12 cellular contexts compared by ENCODE assay signal in the genomic region with DNA sequence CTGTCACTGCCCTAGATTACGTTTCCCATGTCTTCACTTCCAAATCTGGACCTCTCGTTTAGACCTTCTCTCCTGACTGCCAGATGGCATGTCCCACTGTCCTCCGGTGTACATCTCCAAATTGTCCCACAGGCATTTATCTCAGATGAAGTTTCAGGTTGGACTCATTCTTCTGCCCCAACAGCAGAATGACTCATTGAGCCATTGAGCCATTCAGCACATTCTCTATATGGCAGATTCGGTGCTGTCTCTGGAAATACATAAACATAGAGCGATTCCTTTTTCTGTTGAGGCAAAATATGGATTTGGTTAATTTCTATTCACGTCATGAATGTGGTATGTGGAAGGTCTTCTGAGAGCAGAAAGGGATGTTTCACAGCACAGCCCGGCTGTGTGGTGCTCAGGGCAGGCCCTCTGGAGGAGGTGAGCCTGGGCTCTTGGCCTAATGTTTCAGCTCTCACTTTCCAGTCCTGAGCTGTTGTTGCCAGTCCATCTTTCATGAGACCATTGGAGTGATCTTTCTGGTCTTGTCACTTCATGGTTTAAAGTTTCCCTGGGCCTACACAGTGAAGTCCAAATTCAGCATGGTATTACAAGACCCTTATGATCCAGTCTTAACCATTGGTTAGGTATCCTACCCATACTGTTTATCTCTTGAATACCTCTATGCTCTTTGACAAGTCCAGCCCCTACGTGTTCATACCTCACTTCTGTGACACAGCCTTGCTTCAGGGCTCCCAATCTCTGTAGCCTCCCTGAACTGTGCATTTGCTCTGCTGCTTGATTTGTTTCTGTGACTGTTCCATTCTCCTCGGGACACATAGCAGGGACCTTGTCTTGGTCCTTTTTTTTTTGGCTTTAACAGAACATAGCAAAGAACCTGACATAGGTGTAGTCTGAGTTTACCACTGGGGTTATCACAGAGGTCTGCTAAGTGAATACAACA. TPM values are rescaled to one million over a fixed set of nuclear protein-coding genes. Genes with fewer than 3 reads are reported as not detected.
DNase-seq lines count a peak whose midpoint lies in the region; ATAC-seq and TF ChIP-seq lines count a peak whose summit lies in the region.
"Had no signal": no experiment of that assay in that cellular context is flagged by ENCODE, and none has a peak within 500 bp of the region (broad histone marks: within the 10 kb centered on the region; RNA-seq: fewer than 3 reads in every experiment).

No MANE protein-coding gene starts in this region.

- H2BK15ac ChIP-seq in IMR-90 (ENCODE audit: low read depth, low read length), result no peak overlapping the region

- peaks cover 0 to 56% of the 10 kb centered on the region in 2 experiments; a peak in 2 of 4 replicates for H3K79me1 ChIP-seq in IMR-90 (ENCODE audit: low read depth in 1 of 2, low read length in 2 of 2)

- peak overlapping the region; percentile 67; the same call in 1 of the 2 replicates for H2AK5ac ChIP-seq in IMR-90 (ENCODE audit: low read depth, low read length)

- H3K23ac ChIP-seq in IMR-90 (ENCODE audit: low read depth, low read length), result peak overlapping the region; percentile 57; the same call in 1 of the 2 replicates

- dilution Hi-C loops in IMR-90 (cut with HindIII; ENCODE audit: low sequenced_read_pairs, unreplicated experiment), result no loop called here

- peak overlapping the region; percentile 80 for H2BK5ac ChIP-seq in IMR-90 (ENCODE audit: low read depth, low read length, poor library complexity, severe bottlenecking)

- H3K14ac ChIP-seq in IMR-90 (replicated peaks; ENCODE audit: low read depth, low read length), result no peak overlapping the region

- peak overlapping the region; percentile 48 for H3K27ac Mint-ChIP-seq in activated CD4-positive, alpha-beta T cell treated with anti-CD3 and anti-CD28 coated beads for 36 hours
- H3K27ac Mint-ChIP-seq in dendritic cell treated with granulocyte-macrophage colony-stimulating factor and Interleukin-4, amounts not matched to agents 40 ng/mL and 50 ng/mL, for 4 days, result peak overlapping the region; percentile 15

- no peak overlapping the region for H3K4me3 Mint-ChIP-seq in activated CD4-positive, alpha-beta T cell treated with anti-CD3 and anti-CD28 coated beads for 36 hours
- H3K4me3 Mint-ChIP-seq in dendritic cell treated with granulocyte-macrophage colony-stimulating factor and Interleukin-4, amounts not matched to agents 40 ng/mL and 50 ng/mL, for 4 days, result no peak overlapping the region

- H3K27me3 ChIP-seq in IMR-90 (ENCODE audit: control insufficient read depth, insufficient read depth, low read length) (no peaks in the 10 kb centered on the region), osteoblast (ENCODE audit: insufficient read depth, low read length) (no peaks in the 10 kb centered on the region)
- H3K27me3 ChIP-seq: body of pancreas had no signal

- H2AFZ ChIP-seq in IMR-90 (replicated peaks; ENCODE audit: low read length, poor library complexity), result no peak overlapping the region
- no peak overlapping the region for H2AFZ ChIP-seq in osteoblast (ENCODE audit: low read length)

- peaks cover 91% of the 10 kb centered on the region for H3K4me1 Mint-ChIP-seq in activated CD4-positive, alpha-beta T cell treated with anti-CD3 and anti-CD28 coated beads for 36 hours
- H3K4me1 Mint-ChIP-seq in dendritic cell treated with granulocyte-macrophage colony-stimulating factor and Interleukin-4, amounts not matched to agents 40 ng/mL and 50 ng/mL, for 4 days (ENCODE audit: low read depth), result peaks cover 65% of the 10 kb centered on the region

- H2BK20ac ChIP-seq in IMR-90 (ENCODE audit: low read depth, low read length), result no peak overlapping the region; the same call in 1 of the 2 replicates

- H4K8ac ChIP-seq in IMR-90 (ENCODE audit: low read depth in 2 of 2, low read length in 2 of 2), result peak overlapping the region in 1 of 2 experiments; percentile 15; a peak in 1 of 4 replicates

- H3K36me3 Mint-ChIP-seq in activated CD4-positive, alpha-beta T cell treated with anti-CD3 and anti-CD28 coated beads for 36 hours (ENCODE audit: low read depth), result peaks cover 77% of the 10 kb centered on the region
- H3K36me3 Mint-ChIP-seq in dendritic cell treated with granulocyte-macrophage colony-stimulating factor and Interleukin-4, amounts not matched to agents 40 ng/mL and 50 ng/mL, for 4 days (ENCODE audit: low read depth), result peaks cover 80% of the 10 kb centered on the region

- H3K18ac ChIP-seq in IMR-90 (ENCODE audit: low read depth, low read length), result peak overlapping the region; percentile 44; the same call in 1 of the 2 replicates

- H3K27me3 Mint-ChIP-seq in activated CD4-positive, alpha-beta T cell treated with anti-CD3 and anti-CD28 coated beads for 36 hours, result no peaks in the 10 kb centered on the region
- H3K27me3 Mint-ChIP-seq in dendritic cell treated with granulocyte-macrophage colony-stimulating factor and Interleukin-4, amounts not matched to agents 40 ng/mL and 50 ng/mL, for 4 days, result no peaks in the 10 kb centered on the region

- TF ChIP-seq RAD21 in IMR-90 (IDR thresholded peaks at IDR 0.05; ENCODE audit: low read length), result no peak

- H3K56ac ChIP-seq in IMR-90 (ENCODE audit: extremely low read depth, insufficient read depth, low read length), result no peak overlapping the region

- peak overlapping the region; percentile 79 for H3K27ac ChIP-seq in IMR-90 (ENCODE audit: insufficient read depth, low read length)
- H3K27ac ChIP-seq in osteoblast (ENCODE audit: low read depth, low read length), result peak overlapping the region; percentile 54
- H3K27ac ChIP-seq: body of pancreas had no signal

- WGBS in IMR-90 (ENCODE audit: extremely low coverage in 2 of 2, insufficient read length in 1 of 2), 2 experiments, result 82% methylated on average over 3 of the region's 9 CpGs; no CpG with 5 or more reads in 1 of the 2 experiments

- H3K9me3 ChIP-seq in IMR-90 (ENCODE audit: control insufficient read depth, insufficient read depth, low read length), result no peaks in the 10 kb centered on the region
- no peaks in the 10 kb centered on the region for H3K9me3 ChIP-seq in osteoblast (ENCODE audit: low read depth, low read length)
- H3K9me3 ChIP-seq: body of pancreas had no signal

- no peak for DNase-seq in activated CD4-positive, alpha-beta T cell treated with anti-CD3 and anti-CD28 coated beads for 36 hours
- no peak for DNase-seq in activated CD4-positive, alpha-beta T cell treated with anti-CD3 and anti-CD28 coated beads, Interleukin-2, amount 50 U/mL, for 48 hours
- DNase-seq in IMR-90 (peak; percentile 86), osteoblast (ENCODE audit: insufficient read length, low spot score, missing footprints) (peak; percentile 35), NCI-H69 (lab: John Stamatoyannopoulos, UW) (no peak), NCI-H1436 treated with DMSO at 0.1 percent for 48 hours (lab: John Stamatoyannopoulos, UW) (no peak)
- DNase-seq: body of pancreas, DMS79 treated with DMSO at 0.1 percent for 48 hours, NCI-H2107 had no signal

- peaks cover 28% of the 10 kb centered on the region for H3K9me1 ChIP-seq in IMR-90 (ENCODE audit: insufficient read depth, low read length)

- H3K4me3 ChIP-seq in IMR-90 (ENCODE audit: insufficient read depth, low read depth, low read length), result no peak overlapping the region
- H3K4me3 ChIP-seq in osteoblast (ENCODE audit: insufficient read depth, low read length), result no peak overlapping the region
- H3K4me3 ChIP-seq: body of pancreas, skin epidermis had no signal

- H3K9me3 Mint-ChIP-seq in activated CD4-positive, alpha-beta T cell treated with anti-CD3 and anti-CD28 coated beads for 36 hours (ENCODE audit: low read depth), result no peaks in the 10 kb centered on the region
- H3K9me3 Mint-ChIP-seq in dendritic cell treated with granulocyte-macrophage colony-stimulating factor and Interleukin-4, amounts not matched to agents 40 ng/mL and 50 ng/mL, for 4 days, result no peaks in the 10 kb centered on the region

- H4K5ac ChIP-seq in IMR-90 (ENCODE audit: low read depth, low read length), result no peak overlapping the region

- peaks cover 99% of the 10 kb centered on the region for H3K79me2 ChIP-seq in osteoblast (ENCODE audit: insufficient read depth, low read length)

- ATAC-seq in activated CD4-positive, alpha-beta T cell treated with anti-CD3 and anti-CD28 coated beads for 36 hours, result peak; percentile 28
- ATAC-seq in IMR-90 (ENCODE audit: low read depth) (peak; percentile 43), HG03571 (IDR thresholded peaks at IDR 0.05; ENCODE audit: unreplicated experiment) (no peak)
- ATAC-seq: body of pancreas had no signal

- POLR2A ChIA-PET in activated CD4-positive, alpha-beta T cell treated with anti-CD3 and anti-CD28 coated beads for 36 hours (lab: Charles Lee), result no interaction called here
- POLR2A ChIA-PET in IMR-90 (lab: Charles Lee; ENCODE audit: unreplicated experiment), result no interaction called here

- no peak overlapping the region for H2AK9ac ChIP-seq in IMR-90 (replicated peaks; ENCODE audit: low read depth, low read length, poor library complexity)

- intact Hi-C loops in activated CD4-positive, alpha-beta T cell treated with anti-CD3 and anti-CD28 coated beads for 36 hours (cut with DNase I, micrococcal nuclease), result no loop called here
- intact Hi-C loops in IMR-90 (cut with micrococcal nuclease), result loop anchor here (5.0 kb wide), 1 partner anchor 145 kb away; a partner anchor contains a TSS
- intact Hi-C loops in dendritic cell treated with granulocyte-macrophage colony-stimulating factor and Interleukin-4, amounts not matched to agents 40 ng/mL and 50 ng/mL, for 4 days (cut with micrococcal nuclease), result loop anchor here (10.0 kb wide), 1 partner anchor 202 kb away; no protein-coding TSS in a partner anchor

- no peak overlapping the region for H3K9ac ChIP-seq in IMR-90 (ENCODE audit: low read depth, low read length)

- H2BK120ac ChIP-seq in IMR-90 (ENCODE audit: low read depth, low read length), result no peak overlapping the region

- TF ChIP-seq CTCF in IMR-90 (conservative IDR thresholded peaks at IDR 0.05; ENCODE audit: low read depth, low read length), result no peak
- no peak for TF ChIP-seq CTCF in osteoblast (IDR thresholded peaks at IDR 0.05; ENCODE audit: extremely low read depth, low read depth, low read length)

- H4K20me1 ChIP-seq in IMR-90 (ENCODE audit: insufficient read depth, low read length), result peaks cover 100% of the 10 kb centered on the region
- H4K20me1 ChIP-seq in osteoblast (ENCODE audit: insufficient read depth, low read length), result peaks cover 96% of the 10 kb centered on the region

- H4K91ac ChIP-seq in IMR-90 (ENCODE audit: insufficient read depth, low read depth, low read length), result no peak overlapping the region

- H3K4ac ChIP-seq in IMR-90 (ENCODE audit: low read depth, low read length), result no peak overlapping the region

- peaks cover 31% of the 10 kb centered on the region for H3K4me1 ChIP-seq in IMR-90 (ENCODE audit: control insufficient read depth, insufficient read depth, low read length)
- peaks cover 58% of the 10 kb centered on the region for H3K4me1 ChIP-seq in osteoblast (ENCODE audit: insufficient read depth, low read length)

- CTCF ChIA-PET in activated CD4-positive, alpha-beta T cell treated with anti-CD3 and anti-CD28 coated beads for 36 hours (lab: Charles Lee), result no interaction called here
- CTCF ChIA-PET in IMR-90 (lab: Yijun Ruan, JAX), result no interaction called here

- no TSS peak for BruUV-seq in IMR-90 (replicated peaks; lab: Mats Ljungman, UMichigan)

- H3K4me2 ChIP-seq in IMR-90 (ENCODE audit: low read depth, low read length) (peak overlapping the region; percentile 59), osteoblast (ENCODE audit: insufficient read depth, low read length) (peak overlapping the region; percentile 27)

- in situ Hi-C loops in IMR-90 (cut with MboI; ENCODE audit: low sequenced_read_pairs), result loop anchor here (25.0 kb wide), 1 partner anchor 1830 kb away; a partner anchor contains a TSS

- H3K36me3 ChIP-seq in IMR-90 (ENCODE audit: control insufficient read depth, insufficient read depth, low read length), result peaks cover 47% of the 10 kb centered on the region
- peaks cover 69% of the 10 kb centered on the region for H3K36me3 ChIP-seq in osteoblast (ENCODE audit: insufficient read depth, low read length)

- no peak for TF ChIP-seq POLR2A in IMR-90 (IDR thresholded peaks at IDR 0.05; ENCODE audit: low read depth, low read length)

RNA-seq across cellular contexts. Expression of a gene that starts 15.9 kb away (rescaled TPM):
- total RNA-seq in activated CD4-positive, alpha-beta T cell treated with anti-CD3 and anti-CD28 coated beads for 36 hours, result 10 to 100 TPM; 42.4 to 51.4 TPM
- total RNA-seq in IMR-90 (2012; rRNA removed), result 56.5 and 81.9 TPM in 2 replicates
- 18.4 and 22.2 TPM in 2 replicates for polyA plus RNA-seq in IMR-90 (2012; rRNA removed)
- 5.9 and 7.3 TPM in 2 replicates for polyA plus RNA-seq in IMR-90 (2012; cell fraction: cytosol; rRNA removed)
- polyA plus RNA-seq in IMR-90 (2012; cell fraction: nucleus; rRNA removed; ENCODE audit: low replicate concordance), result 5.7 and 23.8 TPM in 2 replicates
- 86.3 and 93.4 TPM in 2 replicates for total RNA-seq in osteoblast

Comparison
In these comparisons a context has a peak if more than half of its experiments do, and no peak if none do; other contexts are left out.
1. DNase-seq: peak in IMR-90 (single experiment) and osteoblast (single experiment); none in activated CD4-positive, alpha-beta T cell treated with anti-CD3 and anti-CD28 coated beads for 36 hours (single experiment), activated CD4-positive, alpha-beta T cell treated with anti-CD3 and anti-CD28 coated beads, Interleukin-2, amount 50 U/mL, for 48 hours (0 of 2), NCI-H69 (single experiment) and NCI-H1436 treated with DMSO at 0.1 percent for 48 hours (single experiment).
2. intact Hi-C loops: an anchor here in IMR-90 (5.0 kb wide) and dendritic cell treated with granulocyte-macrophage colony-stimulating factor and Interleukin-4, amounts not matched to agents 40 ng/mL and 50 ng/mL, for 4 days (10.0 kb wide); none called in activated CD4-positive, alpha-beta T cell treated with anti-CD3 and anti-CD28 coated beads for 36 hours.